12 cellular contexts compared by ENCODE assay signal in the genomic region with DNA sequence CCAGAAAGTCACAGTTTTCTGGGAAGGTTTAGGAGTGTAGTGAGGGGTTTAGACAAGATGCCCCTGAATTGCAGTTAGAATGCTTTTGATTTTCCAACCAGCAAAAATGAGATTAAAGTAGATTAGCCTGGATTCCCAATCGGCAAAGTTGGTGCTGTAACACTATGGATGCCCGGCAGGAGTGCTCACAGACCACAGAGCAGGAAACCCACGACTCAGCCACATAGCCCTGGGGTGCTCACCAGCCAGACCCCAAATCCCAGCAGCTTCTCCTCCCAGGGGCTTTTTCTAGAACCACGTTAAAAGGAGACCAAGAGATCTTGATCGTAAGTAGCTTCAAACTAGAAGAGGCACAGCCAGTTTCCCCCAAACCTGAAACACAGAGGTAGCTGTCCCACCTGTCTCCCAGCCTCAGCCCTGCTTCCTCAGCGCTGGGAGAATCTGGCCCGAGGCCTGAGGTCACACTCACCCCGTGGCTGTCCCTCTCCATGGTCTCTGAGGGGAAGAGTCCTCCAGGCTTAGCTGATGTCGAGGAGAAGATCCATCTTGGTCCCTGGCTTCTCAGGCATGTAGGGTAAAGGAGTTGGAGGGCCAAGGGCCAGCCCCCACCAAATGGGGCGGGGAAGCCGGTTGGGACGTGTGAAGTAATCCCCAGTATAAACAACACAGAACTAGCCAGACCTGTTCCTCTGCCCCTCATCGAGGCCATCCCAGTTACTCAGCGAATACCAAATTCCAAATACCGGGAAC. TPM values are rescaled to one million over a fixed set of nuclear protein-coding genes. Genes with fewer than 3 reads are reported as not detected.
A peak's percentile ranks its signal among the peaks of the same experiment; 100 is the strongest.
DNase-seq lines count a peak whose midpoint lies in the region; ATAC-seq and TF ChIP-seq lines count a peak whose summit lies in the region.
"Had no signal": no experiment of that assay in that cellular context is flagged by ENCODE, and none has a peak within 500 bp of the region (broad histone marks: within the 10 kb centered on the region; RNA-seq: fewer than 3 reads in every experiment).

A gene (minus strand): TSS at position 585 of the 750 bp plus-strand sequence. CDS start 95 bp downstream, at position 490.

- no peak within 1 kb of the TSS for H4K8ac ChIP-seq in H9 (replicated peaks; ENCODE audit: insufficient read length, low read depth, low read length)

- no peaks in the 10 kb centered on the region for H3K36me3 Mint-ChIP-seq in H9 (ENCODE audit: insufficient read depth in 1 of 3, low read depth in 3 of 3)
- no peaks in the 10 kb centered on the region for H3K36me3 Mint-ChIP-seq in activated naive CD8-positive, alpha-beta T cell treated with anti-CD3 and anti-CD28 coated beads, Interleukin-2, amount 10 ng/mL, durations not matched to agents 7 days and 5 days

- no peak within 1 kb of the TSS for H2BK12ac ChIP-seq in H9 (ENCODE audit: insufficient read length, low read depth, low read length)

- no peak within 1 kb of the TSS for H2AK5ac ChIP-seq in H9 (ENCODE audit: insufficient read length, low read length)

- TF ChIP-seq CTCF in H9 (conservative IDR thresholded peaks at IDR 0.05) (0 out of 3 replicates have a peak, but pooled peaks have one; percentile 11), lung (IDR thresholded peaks at IDR 0.05; ENCODE audit: control extremely low read depth, extremely low read depth) (no peak), SK-N-SH (IDR thresholded peaks at IDR 0.05) (no peak)

- peak within 1 kb of the TSS; percentile 2 to 67 (median 40); a peak in 15 of 22 replicates for H3K9ac ChIP-seq in BLaER1 treated with 17β-estradiol and CSF1 and Interleukin-3, amounts not matched to agents 10 nM and 100 nM
- H3K9ac ChIP-seq in H9 (ENCODE audit: extremely low read depth, insufficient read length, low read length), result no peak within 1 kb of the TSS
- no peak within 1 kb of the TSS for H3K9ac ChIP-seq in SK-N-SH

- H3K4me1 Mint-ChIP-seq in H9, result peaks cover 42 to 44% of the 10 kb centered on the region in 2 experiments
- H3K4me1 Mint-ChIP-seq in activated naive CD8-positive, alpha-beta T cell treated with anti-CD3 and anti-CD28 coated beads, Interleukin-2, amount 10 ng/mL, durations not matched to agents 7 days and 5 days, result peaks cover 60% of the 10 kb centered on the region

- H3K4ac ChIP-seq in H9 (ENCODE audit: low read depth, low read length), result no peak within 1 kb of the TSS

- 0 out of 2 replicates have a peak within 1 kb of the TSS, but pooled peaks have one; percentile 6 for H3K14ac ChIP-seq in H9 (ENCODE audit: insufficient read depth, low read length)

- H3K9me2 ChIP-seq in SK-N-SH, result no peaks in the 10 kb centered on the region

- CTCF ChIA-PET in SK-N-SH (lab: Yijun Ruan, JAX), result interaction anchor here (0.9 to 13.7 kb wide), 2 partner anchors 18 to 85 kb away, joined by 4 to 129 read pairs; no protein-coding TSS in a partner anchor

- no peaks in the 10 kb centered on the region; a peak in 1 of 22 replicates for H4K20me1 ChIP-seq in BLaER1 treated with 17β-estradiol and CSF1 and Interleukin-3, amounts not matched to agents 10 nM and 100 nM
- H4K20me1 ChIP-seq in H9 (ENCODE audit: control insufficient read depth, insufficient read depth, insufficient read length) (no peaks in the 10 kb centered on the region), SK-N-SH (ENCODE audit: insufficient read depth) (no peaks in the 10 kb centered on the region)

- no peak for ATAC-seq in activated naive CD8-positive, alpha-beta T cell treated with anti-CD3 and anti-CD28 coated beads, Interleukin-2, amount 10 ng/mL, durations not matched to agents 7 days and 5 days (ENCODE audit: low read depth)
- ATAC-seq in lung (ENCODE audit: insufficient read depth, low FRiP score), result peak; percentile 72
- ATAC-seq in GM18870 (IDR thresholded peaks at IDR 0.05; ENCODE audit: unreplicated experiment), result no peak
- ATAC-seq: gastrocnemius medialis had no signal

- peak within 1 kb of the TSS in 7 of 11 experiments; percentile 37 to 77 (median 61); a peak in 15 of 22 replicates for H3K27ac ChIP-seq in BLaER1 treated with 17β-estradiol and CSF1 and Interleukin-3, amounts not matched to agents 10 nM and 100 nM
- H3K27ac ChIP-seq in H9 (ENCODE audit: insufficient read length, low read depth, low read length) (no peak within 1 kb of the TSS), lung (ENCODE audit: low read depth in 1 of 2, low read length in 1 of 2) (peak within 1 kb of the TSS in 1 of 2 donors; percentile 67), SK-N-SH (ENCODE audit: low read depth in 2 of 2, low read length in 1 of 2) (no peak within 1 kb of the TSS)
- H3K27ac ChIP-seq: gastrocnemius medialis, neutrophil had no signal

- H3K36me3 ChIP-seq in BLaER1 treated with 17β-estradiol and CSF1 and Interleukin-3, amounts not matched to agents 10 nM and 100 nM, result no peaks in the 10 kb centered on the region
- no peaks in the 10 kb centered on the region for H3K36me3 ChIP-seq in lung (ENCODE audit: control insufficient read depth in 2 of 2, insufficient read depth in 2 of 2, low read length in 2 of 2)
- no peaks in the 10 kb centered on the region for H3K36me3 ChIP-seq in SK-N-SH (replicated peaks in 1 of 2; ENCODE audit: control insufficient read depth in 1 of 2, insufficient read depth in 2 of 2, low read length in 1 of 2)
- H3K36me3 ChIP-seq: gastrocnemius medialis, neutrophil had no signal

- no peak within 1 kb of the TSS for H2BK120ac ChIP-seq in H9 (ENCODE audit: low read depth, low read length, poor library complexity, severe bottlenecking)

- H3T11ph ChIP-seq in H9 (ENCODE audit: low read length), result no peak within 1 kb of the TSS

- no peak within 1 kb of the TSS for H3K23ac ChIP-seq in H9 (ENCODE audit: insufficient read length, low read depth, low read length)

- H3K23me2 ChIP-seq in H9 (ENCODE audit: insufficient read length, low read depth, low read length, poor library complexity, severe bottlenecking), result no peaks in the 10 kb centered on the region

- H2AFZ ChIP-seq in H9 (ENCODE audit: low read length) (no peak within 1 kb of the TSS), SK-N-SH (ENCODE audit: low read depth) (no peak within 1 kb of the TSS)

- H3K56ac ChIP-seq in H9 (ENCODE audit: insufficient read length, low read depth, low read length), result no peak within 1 kb of the TSS

- H4K5ac ChIP-seq in H9 (ENCODE audit: insufficient read length, low read depth, low read length), result no peak within 1 kb of the TSS

- peaks cover 0 to 16% (median 4%) of the 10 kb centered on the region in 11 experiments; a peak in 10 of 22 replicates for H3K27me3 ChIP-seq in BLaER1 treated with 17β-estradiol and CSF1 and Interleukin-3, amounts not matched to agents 10 nM and 100 nM
- no peaks in the 10 kb centered on the region for H3K27me3 ChIP-seq in H9 (ENCODE audit: insufficient read depth, low read length)
- H3K27me3 ChIP-seq in lung (ENCODE audit: control insufficient read depth, insufficient read depth), result no peaks in the 10 kb centered on the region
- H3K27me3 ChIP-seq in SK-N-SH (ENCODE audit: insufficient read depth), result 0 out of 2 replicates have a peak, but pooled peaks cover 7% of the 10 kb centered on the region

- peaks cover 17% of the 10 kb centered on the region for H3K27me3 Mint-ChIP-seq in H9 (ENCODE audit: low read depth)
- H3K27me3 Mint-ChIP-seq in activated naive CD8-positive, alpha-beta T cell treated with anti-CD3 and anti-CD28 coated beads, Interleukin-2, amount 10 ng/mL, durations not matched to agents 7 days and 5 days, result peaks cover 8% of the 10 kb centered on the region

- H3K27ac Mint-ChIP-seq in H9, result peak within 1 kb of the TSS in 1 of 3 experiments; percentile 85; a peak in 3 of 7 replicates
- peak within 1 kb of the TSS; percentile 94 for H3K27ac Mint-ChIP-seq in activated naive CD8-positive, alpha-beta T cell treated with anti-CD3 and anti-CD28 coated beads, Interleukin-2, amount 10 ng/mL, durations not matched to agents 7 days and 5 days

- no peak for TF ChIP-seq RAD21 in SK-N-SH (IDR thresholded peaks at IDR 0.05; ENCODE audit: low read length)

- H3K4me3 Mint-ChIP-seq in H9, result 0 out of 5 replicates have a peak within 1 kb of the TSS, but pooled peaks of 1 of the 2 experiments have one; percentile 28
- peak within 1 kb of the TSS; percentile 76 for H3K4me3 Mint-ChIP-seq in activated naive CD8-positive, alpha-beta T cell treated with anti-CD3 and anti-CD28 coated beads, Interleukin-2, amount 10 ng/mL, durations not matched to agents 7 days and 5 days

- H2BK5ac ChIP-seq in H9 (ENCODE audit: insufficient read length, low read length), result no peak within 1 kb of the TSS

- peaks cover 59 to 75% (median 63%) of the 10 kb centered on the region in 10 experiments for H3K4me1 ChIP-seq in BLaER1 treated with 17β-estradiol and CSF1 and Interleukin-3, amounts not matched to agents 10 nM and 100 nM
- H3K4me1 ChIP-seq in H9 (ENCODE audit: insufficient read depth, low read length), result peaks cover 4% of the 10 kb centered on the region; the same call in 1 of the 2 replicates
- H3K4me1 ChIP-seq in lung (ENCODE audit: control insufficient read depth in 2 of 2, insufficient read depth in 2 of 2, low read length in 2 of 2), result peaks cover 0 to 3% of the 10 kb centered on the region in 2 donors
- peaks cover 0 to 5% of the 10 kb centered on the region in 2 experiments; a peak in 1 of 4 replicates for H3K4me1 ChIP-seq in SK-N-SH (ENCODE audit: control insufficient read depth in 1 of 2, insufficient read depth in 2 of 2, low read depth in 1 of 2, low read length in 1 of 2)
- H3K4me1 ChIP-seq: gastrocnemius medialis had no signal

- H3K4me2 ChIP-seq in BLaER1 treated with 17β-estradiol and CSF1 and Interleukin-3, amounts not matched to agents 10 nM and 100 nM, result peak within 1 kb of the TSS; percentile 71 to 92 (median 83)
- H3K4me2 ChIP-seq in H9 (ENCODE audit: insufficient read depth, insufficient read length, low read length), result no peak within 1 kb of the TSS
- no peak within 1 kb of the TSS for H3K4me2 ChIP-seq in SK-N-SH

- H3K9me3 Mint-ChIP-seq in H9, result no peaks in the 10 kb centered on the region
- H3K9me3 Mint-ChIP-seq in activated naive CD8-positive, alpha-beta T cell treated with anti-CD3 and anti-CD28 coated beads, Interleukin-2, amount 10 ng/mL, durations not matched to agents 7 days and 5 days, result no peaks in the 10 kb centered on the region

- POLR2A ChIA-PET in activated naive CD8-positive, alpha-beta T cell treated with anti-CD3 and anti-CD28 coated beads, Interleukin-2, amount 10 ng/mL, durations not matched to agents 7 days and 5 days (lab: Charles Lee), result interaction anchor here (0.9 kb wide), 1 partner anchor 79 kb away, joined by 3 read pairs; no protein-coding TSS in a partner anchor
- POLR2A ChIA-PET in SK-N-SH (lab: Yijun Ruan, JAX), result no interaction called here

- peak within 1 kb of the TSS in 3 of 10 experiments; percentile 16 to 30 (median 21); a peak in 2 of 20 replicates for H3K4me3 ChIP-seq in BLaER1 treated with 17β-estradiol and CSF1 and Interleukin-3, amounts not matched to agents 10 nM and 100 nM
- H3K4me3 ChIP-seq in lung, result no peak within 1 kb of the TSS
- H3K4me3 ChIP-seq in SK-N-SH (ENCODE audit: low read depth in 2 of 2, low read length in 1 of 2), result no peak within 1 kb of the TSS
- H3K4me3 ChIP-seq: gastrocnemius medialis had no signal

- H3F3A ChIP-seq in SK-N-SH (replicated peaks; ENCODE audit: insufficient read depth), result no peaks in the 10 kb centered on the region

- H3K79me2 ChIP-seq in H9 (ENCODE audit: insufficient read depth, low read length) (no peaks in the 10 kb centered on the region), SK-N-SH (ENCODE audit: insufficient read depth) (no peaks in the 10 kb centered on the region)

- no peak within 1 kb of the TSS for H3K18ac ChIP-seq in H9 (ENCODE audit: insufficient read length, low read depth, low read length)

- H3K9me3 ChIP-seq in BLaER1 treated with 17β-estradiol and CSF1 and Interleukin-3, amounts not matched to agents 10 nM and 100 nM (replicated peaks in 1 of 11), result no peaks in the 10 kb centered on the region
- H3K9me3 ChIP-seq in H9 (ENCODE audit: control insufficient read depth, low read depth, low read length) (no peaks in the 10 kb centered on the region), lung (ENCODE audit: control insufficient read depth in 2 of 2, insufficient read depth in 1 of 2, low read length in 1 of 2) (no peaks in the 10 kb centered on the region), SK-N-SH (no peaks in the 10 kb centered on the region)
- H3K9me3 ChIP-seq: gastrocnemius medialis, neutrophil had no signal

- WGBS in H9 (ENCODE audit: extremely low coverage, insufficient read length, low lambda C conversion rate), result no CpG with 5 or more reads among the region's 15 CpGs
- WGBS in lung, 2 donors, result 49 to 55% methylated on average over 15 of the region's 15 CpGs
- WGBS in SK-N-SH (ENCODE audit: low lambda C conversion rate), result 41% methylated on average over 12 of the region's 15 CpGs

- H2BK15ac ChIP-seq in H9 (ENCODE audit: low read depth, low read length), result peak within 1 kb of the TSS; percentile 15; the same call in 1 of the 2 replicates

- DNase-seq in H9, result peak; percentile 67
- DNase-seq in activated naive CD8-positive, alpha-beta T cell treated with anti-CD3 and anti-CD28 coated beads, Interleukin-2, amount 10 ng/mL, durations not matched to agents 7 days and 5 days, result peak; percentile 31
- peak; percentile 75 for DNase-seq in lung (ENCODE audit: low spot score)
- no peak for DNase-seq in kidney glomerular epithelial cell (lab: John Stamatoyannopoulos, UW)
- DNase-seq in H4 (ENCODE audit: low spot score), result no peak
- DNase-seq in SK-N-SH, result no peak
- DNase-seq: COR-L47, gastrocnemius medialis, NCI-H446 treated with DMSO at 0.1 percent for 48 hours had no signal

- no peaks in the 10 kb centered on the region for H3K79me1 ChIP-seq in H9 (ENCODE audit: insufficient read depth, low read depth, low read length, poor library complexity, severe bottlenecking)

- H2BK20ac ChIP-seq in H9 (ENCODE audit: low read depth, low read length, poor library complexity, severe bottlenecking), result no peak within 1 kb of the TSS

- TF ChIP-seq EP300 in SK-N-SH (IDR thresholded peaks at IDR 0.05; ENCODE audit: borderline replicate concordance in 1 of 2, low read depth in 1 of 2, low read length in 1 of 2), result no peak

- no peak within 1 kb of the TSS for H4K91ac ChIP-seq in H9 (ENCODE audit: insufficient read length, low read depth, low read length)

RNA-seq across cellular contexts. Expression of the gene that starts here (rescaled TPM):
- total RNA-seq in H9 (2021), result 0.35 and 0.50 TPM in 2 replicates
- total RNA-seq in activated naive CD8-positive, alpha-beta T cell treated with anti-CD3 and anti-CD28 coated beads, Interleukin-2, amount 10 ng/mL, durations not matched to agents 7 days and 5 days, result 1 to 10 TPM; 2.7 to 5.0 TPM
- total RNA-seq in lung, result 1 to 10 TPM; 9.4 TPM
- 1 to 10 TPM; 5.8 to 9.1 TPM for polyA plus RNA-seq in lung
- 0.33 TPM in 1 of 2 replicates, not detected in the other for total RNA-seq in H4 (2014; rRNA removed; shearing (Covaris generic))
- not detected in 2 replicates for polyA plus RNA-seq in SK-N-SH (2012; rRNA removed)
- not detected in 2 replicates for polyA plus RNA-seq in SK-N-SH (2012; cell fraction: cytosol; rRNA removed)
- 0.01 TPM in 1 of 2 replicates, not detected in the other for polyA plus RNA-seq in SK-N-SH (2012; cell fraction: nucleus; rRNA removed)
- total RNA-seq: gastrocnemius medialis had no signal

Comparison
In these comparisons a context has a peak if more than half of its experiments do, and no peak if none do; other contexts are left out.
1. Peak in DNase-seq in H9; RNA of the gene not detected or under 1 TPM.
2. H3K27ac ChIP-seq: peak in BLaER1 treated with 17β-estradiol and CSF1 and Interleukin-3, amounts not matched to agents 10 nM and 100 nM (7 of 11); none in H9 (single experiment) and SK-N-SH (0 of 2).
3. H3K4me2 ChIP-seq: peak in BLaER1 treated with 17β-estradiol and CSF1 and Interleukin-3, amounts not matched to agents 10 nM and 100 nM (11 of 11); none in H9 (single experiment) and SK-N-SH (single experiment).
4. H3K9ac ChIP-seq: peak in BLaER1 treated with 17β-estradiol and CSF1 and Interleukin-3, amounts not matched to agents 10 nM and 100 nM (11 of 11); none in H9 (single experiment) and SK-N-SH (single experiment).
5. DNase-seq: peak in activated naive CD8-positive, alpha-beta T cell treated with anti-CD3 and anti-CD28 coated beads, Interleukin-2, amount 10 ng/mL, durations not matched to agents 7 days and 5 days (single experiment) and lung (single experiment); none in kidney glomerular epithelial cell (single experiment), H4 (single experiment) and SK-N-SH (single experiment).